In genomic region chr14:100067481-100067880, GRCh38 we compare ENCODE assay signal across 12 cellular contexts. TPM values are rescaled to one million over a fixed set of nuclear protein-coding genes. Genes with fewer than 3 reads are reported as not detected.
A peak's percentile ranks its signal among the peaks of the same experiment; 100 is the strongest.
DNase-seq lines count a peak whose midpoint lies in the region; ATAC-seq and TF ChIP-seq lines count a peak whose summit lies in the region.
"Had no signal": no experiment of that assay in that cellular context is flagged by ENCODE, and none has a peak within 500 bp of the region (broad histone marks: within the 10 kb centered on the region; RNA-seq: fewer than 3 reads in every experiment).

No MANE protein-coding gene starts in this region.

- DNase-seq in DND-41: peak; percentile 51
- DNase-seq in OCI-LY7 (ENCODE audit: low spot score): peak; percentile 45
- no peak for DNase-seq in caudate nucleus (lab: John Stamatoyannopoulos, UW)
- no peak for DNase-seq in progenitor cell of endocrine pancreas (ENCODE audit: low spot score, unreplicated experiment)
- no peak for DNase-seq in erythroblast (lab: John Stamatoyannopoulos, UW)
- DNase-seq: Calu3; NCI-H524; stimulated activated CD4-positive, alpha-beta T cell treated with anti-CD3 and anti-CD28 coated beads, Interleukin-12 subunit alpha, Interleukin-12 subunit beta, amount 100 ng/mL, for 4 hours; SW 1271 had no signal

- CTCF ChIA-PET in OCI-LY7 (lab: Charles Lee; ENCODE audit: unreplicated experiment): no interaction called here

- no peaks in the 10 kb centered on the region for H3K36me3 Mint-ChIP-seq in progenitor cell of endocrine pancreas (ENCODE audit: insufficient read depth)

- peaks cover 80% of the 10 kb centered on the region for H3K4me1 ChIP-seq in DND-41 (ENCODE audit: insufficient read depth, low read length)
- peaks cover 97% of the 10 kb centered on the region for H3K4me1 ChIP-seq in OCI-LY7 (ENCODE audit: insufficient read depth, low read length, poor library complexity, severe bottlenecking)

- BruUV-seq in OCI-LY7 (replicated peaks; lab: Mats Ljungman, UMichigan): no TSS peak

- no peak overlapping the region for H3K4me3 Mint-ChIP-seq in progenitor cell of endocrine pancreas (ENCODE audit: low read depth)

- no peak for TF ChIP-seq POLR2A in erythroblast (IDR thresholded peaks at IDR 0.05; ENCODE audit: low read length)

- no peaks in the 10 kb centered on the region for H3K9me3 ChIP-seq in DND-41 (ENCODE audit: insufficient read depth, low read length, severe bottlenecking)
- H3K9me3 ChIP-seq in OCI-LY7 (ENCODE audit: low read length): no peaks in the 10 kb centered on the region

- H3K4me2 ChIP-seq in DND-41 (ENCODE audit: insufficient read depth, low read length) (peak overlapping the region; percentile 63), OCI-LY7 (ENCODE audit: low read length) (peak overlapping the region; percentile 97)

- peak overlapping the region; percentile 90 for H3K27ac ChIP-seq in DND-41 (ENCODE audit: low read length)
- H3K27ac ChIP-seq in OCI-LY7 (ENCODE audit: low read depth, low read length, poor library complexity, severe bottlenecking): peak overlapping the region; percentile 99
- peak overlapping the region; percentile 26 for H3K27ac ChIP-seq in caudate nucleus (ENCODE audit: low read depth, low read length)

- intact Hi-C loops in OCI-LY7 (cut with micrococcal nuclease; ENCODE audit: unreplicated experiment): loop anchor here (5.0 to 10.0 kb wide), 4 partner anchors 90 to 583 kb away; partner anchors contain the start of genes CCNK, CYP46A1, DEGS2 and SETD3

- no peaks in the 10 kb centered on the region for H3K9me3 Mint-ChIP-seq in progenitor cell of endocrine pancreas (ENCODE audit: low read depth)

- POLR2A ChIA-PET in OCI-LY7 (lab: Charles Lee): interaction anchor here (0.6 to 2.6 kb wide), 7 partner anchors 15 to 1220 kb away, joined by 3 to 7 read pairs (median 3); no protein-coding TSS in a partner anchor

- peak overlapping the region; percentile 78 for H3K9ac ChIP-seq in DND-41 (ENCODE audit: low read depth, low read length)

- H2AFZ ChIP-seq in DND-41 (ENCODE audit: low read depth, low read length) (no peak overlapping the region), OCI-LY7 (ENCODE audit: low read length) (no peak overlapping the region)

- H3K36me3 ChIP-seq in DND-41 (ENCODE audit: insufficient read depth, low read length) (peaks cover 49% of the 10 kb centered on the region), OCI-LY7 (ENCODE audit: insufficient read depth, low read length) (peaks cover 19% of the 10 kb centered on the region; the same call in 1 of the 2 replicates)

- no peaks in the 10 kb centered on the region for H3K27me3 ChIP-seq in DND-41 (ENCODE audit: insufficient read depth, low read length, poor library complexity)

- H3K27me3 Mint-ChIP-seq in progenitor cell of endocrine pancreas: no peaks in the 10 kb centered on the region

- peaks cover 11% of the 10 kb centered on the region for H3K4me1 Mint-ChIP-seq in progenitor cell of endocrine pancreas (ENCODE audit: low read depth)

- TF ChIP-seq CTCF in DND-41 (IDR thresholded peaks at IDR 0.05; ENCODE audit: borderline replicate concordance, extremely low read depth, low read length, poor library complexity, severe bottlenecking): no peak
- TF ChIP-seq CTCF in OCI-LY7 (conservative IDR thresholded peaks at IDR 0.05; ENCODE audit: low read length): no peak
- TF ChIP-seq CTCF in progenitor cell of endocrine pancreas (IDR thresholded peaks at IDR 0.05; ENCODE audit: unreplicated experiment): no peak

- H3K4me3 ChIP-seq in DND-41 (ENCODE audit: low read depth in 1 of 2, low read length in 2 of 2): peak overlapping the region; percentile 36 to 58; a peak in 3 of 4 replicates
- H3K4me3 ChIP-seq in OCI-LY7 (ENCODE audit: low read depth, low read length, poor library complexity, severe bottlenecking): peak overlapping the region; percentile 74

- H4K20me1 ChIP-seq in DND-41 (ENCODE audit: insufficient read depth, low read length) (no peaks in the 10 kb centered on the region), OCI-LY7 (ENCODE audit: insufficient read depth, low read length) (no peaks in the 10 kb centered on the region)

- H3K27ac Mint-ChIP-seq in progenitor cell of endocrine pancreas: peak overlapping the region; percentile 18

- no peak for ATAC-seq in DND-41 (ENCODE audit: insufficient read depth, low read depth)
- ATAC-seq in HG03095 (IDR thresholded peaks at IDR 0.05; ENCODE audit: unreplicated experiment): no peak
- no peak for ATAC-seq in GM18867 (IDR thresholded peaks at IDR 0.05; ENCODE audit: unreplicated experiment)
- ATAC-seq in GM21619 (IDR thresholded peaks at IDR 0.05; ENCODE audit: unreplicated experiment): no peak

- H3K79me2 ChIP-seq in DND-41 (ENCODE audit: insufficient read depth, low read length) (peaks cover 98% of the 10 kb centered on the region), OCI-LY7 (ENCODE audit: insufficient read depth, low read depth, low read length) (peaks cover 73% of the 10 kb centered on the region)

- no peaks in the 10 kb centered on the region for H3K9me2 ChIP-seq in OCI-LY7 (ENCODE audit: insufficient read depth, low read length)

RNA-seq across cellular contexts. Expression of gene EVL, which starts 2.3 kb away (rescaled TPM):
- total RNA-seq in OCI-LY7 (2014; rRNA removed; shearing (Covaris generic)): 154 and 206 TPM in 2 replicates
- total RNA-seq in OCI-LY7 (2022) (298 and 324 TPM in 2 replicates), progenitor cell of endocrine pancreas (207 and 216 TPM in 2 replicates)

Comparison
In these comparisons a context has a peak if more than half of its experiments do, and no peak if none do; other contexts are left out.
1. DNase-seq: peak in DND-41 (single experiment) and OCI-LY7 (single experiment); none in caudate nucleus (0 of 61), progenitor cell of endocrine pancreas (single experiment) and erythroblast (0 of 2).
2. H3K27ac ChIP-seq: peak in every context shown above with its lines; median percentile 99 in OCI-LY7; 90 in DND-41; 26 in caudate nucleus.